Comparison of ENCODE assay signal across 10 cellular contexts in the genomic region with DNA sequence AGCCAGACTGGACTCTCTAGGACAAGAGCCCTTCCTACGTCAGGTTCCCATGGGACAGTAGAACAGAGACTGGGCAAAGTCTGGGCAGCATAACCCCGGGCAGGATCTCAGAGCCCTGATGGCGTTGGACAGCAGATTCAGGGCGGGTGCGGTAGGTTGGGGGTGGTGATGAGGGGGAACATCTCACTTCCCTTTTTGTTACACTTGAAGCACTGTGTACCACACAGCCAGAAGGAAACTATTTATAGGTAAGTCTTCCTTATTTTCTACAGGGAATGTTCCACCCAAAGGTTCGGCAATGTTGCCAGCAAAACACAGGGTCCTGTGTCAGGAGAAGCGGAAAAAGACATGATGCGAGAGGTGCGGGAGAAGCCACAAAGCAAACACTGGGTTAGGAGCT. TPM values are rescaled to one million over a fixed set of nuclear protein-coding genes. Genes with fewer than 3 reads are reported as not detected.
DNase-seq lines count a peak whose midpoint lies in the region; ATAC-seq and TF ChIP-seq lines count a peak whose summit lies in the region.
"Had no signal": no experiment of that assay in that cellular context is flagged by ENCODE, and none has a peak within 500 bp of the region (broad histone marks: within the 10 kb centered on the region; RNA-seq: fewer than 3 reads in every experiment).

No MANE protein-coding gene starts in this region.

- H3K27me3 ChIP-seq in BLaER1 (peaks cover 89% of the 10 kb centered on the region), endodermal cell (ENCODE audit: control insufficient read depth, insufficient read depth, low read length, poor library complexity, severe bottlenecking) (peaks cover 4% of the 10 kb centered on the region)
- no peaks in the 10 kb centered on the region for H3K27me3 ChIP-seq in naive thymus-derived CD4-positive, alpha-beta T cell (ENCODE audit: control insufficient read depth in 2 of 2, insufficient read depth in 2 of 2, low read length in 2 of 2)

- intact Hi-C loops in naive thymus-derived CD4-positive, alpha-beta T cell (cut with micrococcal nuclease): no loop called here

- H3K9ac ChIP-seq in BLaER1 (no peak overlapping the region), endodermal cell (ENCODE audit: extremely low read depth, low read length, poor library complexity, severe bottlenecking) (no peak overlapping the region)

- no peaks in the 10 kb centered on the region for H3K9me3 ChIP-seq in BLaER1
- H3K9me3 ChIP-seq in endodermal cell (ENCODE audit: control insufficient read depth, low read length): no peaks in the 10 kb centered on the region
- no peaks in the 10 kb centered on the region for H3K9me3 ChIP-seq in naive thymus-derived CD4-positive, alpha-beta T cell (ENCODE audit: control insufficient read depth in 2 of 3, low read length in 3 of 3)

- H3K36me3 ChIP-seq in BLaER1 (no peaks in the 10 kb centered on the region), endodermal cell (ENCODE audit: control insufficient read depth, insufficient read depth, low read length) (no peaks in the 10 kb centered on the region)
- peaks cover 0 to 5% (median 0%) of the 10 kb centered on the region in 3 experiments for H3K36me3 ChIP-seq in naive thymus-derived CD4-positive, alpha-beta T cell (ENCODE audit: control insufficient read depth in 2 of 3, insufficient read depth in 3 of 3, low read length in 3 of 3)

- H3K27me3 Mint-ChIP-seq in endodermal cell (ENCODE audit: insufficient read depth): peaks cover 50% of the 10 kb centered on the region
- no peaks in the 10 kb centered on the region for H3K27me3 Mint-ChIP-seq in naive thymus-derived CD4-positive, alpha-beta T cell
- peaks cover 1% of the 10 kb centered on the region for H3K27me3 Mint-ChIP-seq in mesothelial cell of epicardium (ENCODE audit: low read depth)

- H3K4me3 Mint-ChIP-seq in endodermal cell: no peak overlapping the region
- H3K4me3 Mint-ChIP-seq in naive thymus-derived CD4-positive, alpha-beta T cell: no peak overlapping the region
- H3K4me3 Mint-ChIP-seq in mesothelial cell of epicardium: no peak overlapping the region

- H3K4me3 ChIP-seq in BLaER1 (no peak overlapping the region), endodermal cell (ENCODE audit: low read length) (no peak overlapping the region)
- no peak overlapping the region for H3K4me3 ChIP-seq in naive thymus-derived CD4-positive, alpha-beta T cell (ENCODE audit: low read length)

- H3K27ac ChIP-seq in BLaER1 (0 out of 2 replicates have a peak overlapping the region, but pooled peaks have one; percentile 22), cingulate gyrus (ENCODE audit: low read depth, low read length) (peak overlapping the region; percentile 55), endodermal cell (ENCODE audit: low read depth, low read length) (no peak overlapping the region)
- no peak overlapping the region for H3K27ac ChIP-seq in naive thymus-derived CD4-positive, alpha-beta T cell (ENCODE audit: low read depth, low read length)

- no peaks in the 10 kb centered on the region for H3K36me3 Mint-ChIP-seq in endodermal cell (ENCODE audit: low read depth)
- H3K36me3 Mint-ChIP-seq in naive thymus-derived CD4-positive, alpha-beta T cell: no peaks in the 10 kb centered on the region
- no peaks in the 10 kb centered on the region for H3K36me3 Mint-ChIP-seq in mesothelial cell of epicardium

- peak; percentile 39 for ATAC-seq in GM19463 (IDR thresholded peaks at IDR 0.05; ENCODE audit: unreplicated experiment)
- ATAC-seq in HG03342 (IDR thresholded peaks at IDR 0.05; ENCODE audit: unreplicated experiment): peak; percentile 47
- no peak for ATAC-seq in naive thymus-derived CD4-positive, alpha-beta T cell

- peaks cover 15% of the 10 kb centered on the region for H3K4me1 Mint-ChIP-seq in endodermal cell
- H3K4me1 Mint-ChIP-seq in naive thymus-derived CD4-positive, alpha-beta T cell: peaks cover 9 to 34% (median 22%) of the 10 kb centered on the region in 7 donors
- H3K4me1 Mint-ChIP-seq in mesothelial cell of epicardium: peaks cover 7% of the 10 kb centered on the region

- CTCF ChIA-PET in naive thymus-derived CD4-positive, alpha-beta T cell (lab: Charles Lee): interaction anchor here (7.5 to 13.8 kb wide), 2 partner anchors 46 to 55 kb away, joined by 62 to 264 read pairs; a partner anchor contains a TSS

- no peak overlapping the region for H3K27ac Mint-ChIP-seq in endodermal cell
- peak overlapping the region in 4 of 9 donors; percentile 19 to 71 (median 32) for H3K27ac Mint-ChIP-seq in naive thymus-derived CD4-positive, alpha-beta T cell
- H3K27ac Mint-ChIP-seq in mesothelial cell of epicardium: no peak overlapping the region

- peak overlapping the region; percentile 59 for H3K4me2 ChIP-seq in BLaER1

- no peak for TF ChIP-seq CTCF in endodermal cell (conservative IDR thresholded peaks at IDR 0.05)
- no peak for TF ChIP-seq CTCF in mesothelial cell of epicardium (IDR thresholded peaks at IDR 0.05; ENCODE audit: unreplicated experiment)

- POLR2A ChIA-PET in naive thymus-derived CD4-positive, alpha-beta T cell (lab: Charles Lee): interaction anchor here (1.4 to 22.8 kb wide), 3 partner anchors 10 to 45 kb away, joined by 3 to 1138 read pairs (median 142); no protein-coding TSS in a partner anchor

- H3K9me3 Mint-ChIP-seq in endodermal cell (no peaks in the 10 kb centered on the region), mesothelial cell of epicardium (peaks cover 4% of the 10 kb centered on the region)
- peaks cover 0 to 7% (median 0%) of the 10 kb centered on the region in 11 donors for H3K9me3 Mint-ChIP-seq in naive thymus-derived CD4-positive, alpha-beta T cell

- H4K20me1 ChIP-seq in BLaER1: peaks cover 5% of the 10 kb centered on the region; the same call in 1 of the 2 replicates

- H3K4me1 ChIP-seq in BLaER1 (peaks cover 33% of the 10 kb centered on the region), endodermal cell (ENCODE audit: control insufficient read depth, insufficient read depth, low read length) (no peaks in the 10 kb centered on the region)
- H3K4me1 ChIP-seq in naive thymus-derived CD4-positive, alpha-beta T cell (ENCODE audit: control insufficient read depth in 2 of 2, insufficient read depth in 2 of 2, low read length in 2 of 2): peaks cover 11 to 12% of the 10 kb centered on the region in 2 donors

- no peak for DNase-seq in endodermal cell
- no peak for DNase-seq in naive thymus-derived CD4-positive, alpha-beta T cell
- no peak for DNase-seq in NCI-H146 treated with DMSO at 0.1 percent for 48 hours (lab: John Stamatoyannopoulos, UW; ENCODE audit: unreplicated experiment)
- DNase-seq in mesothelial cell of epicardium (ENCODE audit: low spot score in 2 of 2, unreplicated experiment in 2 of 2): no peak
- DNase-seq: stimulated activated naive CD4-positive, alpha-beta T cell treated with Interleukin-2 at 50 U/mL for 16 hours had no signal

- 93 to 98% methylated on average over 3 to 8 of the region's 9 CpGs for WGBS in endodermal cell (ENCODE audit: insufficient coverage in 1 of 2, insufficient read length in 1 of 2), 2 experiments

RNA-seq across cellular contexts. Expression of a gene that starts 54.3 kb away (rescaled TPM):
- 10 to 100 TPM in 1 of 2 donors, 1 to 10 TPM in 1; 9.9 to 10.5 TPM for total RNA-seq in endodermal cell
- polyA plus RNA-seq in endodermal cell (2013, experiment 1 of 2): 28.2 TPM
- polyA plus RNA-seq in endodermal cell (2013, experiment 2 of 2): 22.4 TPM
- 1,000 to 10,000 TPM in 2 of 5 experiments, 100 to 1,000 TPM in 2, 10 to 100 TPM in 1; 44.2 to 1,917 (median 255) TPM for total RNA-seq in naive thymus-derived CD4-positive, alpha-beta T cell
- polyA plus RNA-seq in naive thymus-derived CD4-positive, alpha-beta T cell: 100 to 1,000 TPM; 383 to 690 TPM
- total RNA-seq in mesothelial cell of epicardium: 32.1 to 37.0 TPM (median 34.4 TPM) in 3 replicates

RNA-seq across cellular contexts. Expression of a gene that starts 56.2 kb away (rescaled TPM):
- total RNA-seq in endodermal cell (not detected), mesothelial cell of epicardium (not detected in 3 replicates)
- not detected for polyA plus RNA-seq in endodermal cell (2013, experiment 1 of 2)
- not detected for polyA plus RNA-seq in endodermal cell (2013, experiment 2 of 2)
- total RNA-seq in naive thymus-derived CD4-positive, alpha-beta T cell: not detected
- polyA plus RNA-seq in naive thymus-derived CD4-positive, alpha-beta T cell: under 1 TPM in 1 of 2 donors, not detected in 1; 0.09 TPM
- total RNA-seq: chondrocyte had no signal

Comparison
In these comparisons a context has a peak if more than half of its experiments do, and no peak if none do; other contexts are left out.
1. H3K27ac ChIP-seq: peak in BLaER1 (single experiment) and cingulate gyrus (single experiment); none in endodermal cell (single experiment) and naive thymus-derived CD4-positive, alpha-beta T cell (single experiment).